In the genomic region with DNA sequence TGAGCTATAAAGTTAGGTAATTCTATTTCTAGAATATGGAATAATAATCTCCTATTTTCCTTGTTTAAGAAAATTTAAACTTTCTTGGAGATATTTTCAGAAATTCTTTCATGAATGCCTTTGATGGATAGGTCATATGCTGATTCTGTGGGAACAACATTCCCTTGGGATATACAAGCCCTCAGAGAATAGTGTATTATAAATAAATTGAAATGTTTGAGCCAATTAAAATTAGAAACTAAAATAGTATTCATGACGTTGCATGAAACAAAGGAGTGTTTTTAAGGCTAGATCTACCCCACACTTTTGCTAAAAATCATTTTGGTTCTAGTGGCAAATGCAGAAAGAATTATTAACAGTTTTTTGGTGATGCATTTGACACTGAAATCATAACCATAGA, we compare ENCODE assay signal across 16 cellular contexts.
"Had no signal": no experiment of that assay in that cellular context is flagged by ENCODE, and none has a peak within 500 bp of the region (broad histone marks: within the 10 kb centered on the region; RNA-seq: fewer than 3 reads in every experiment).

No MANE protein-coding gene starts in this region.

- H3K4me3 ChIP-seq: colonic mucosa, mucosa of descending colon, right atrium auricular region, smooth muscle cell, testis, transverse colon had no signal

- DNase-seq: colonic mucosa; effector CD4-positive, alpha-beta T cell; endodermal cell; erythroblast; foreskin melanocyte; head of caudate nucleus; hippocampal formation; left colon; mammary epithelial cell; mucosa of descending colon; naive thymus-derived CD8-positive, alpha-beta T cell; stimulated activated CD4-positive, alpha-beta T cell treated with anti-CD3 and anti-CD28 coated beads, Interleukin-2, amount 100 ng/mL, for 48 hours; testis; transverse colon had no signal

- H3K9me3 ChIP-seq: colonic mucosa, mucosa of descending colon, right atrium auricular region, testis, transverse colon had no signal

- H3K36me3 ChIP-seq: colonic mucosa, right atrium auricular region, transverse colon had no signal

- ATAC-seq: left colon; mucosa of descending colon; naive thymus-derived CD8-positive, alpha-beta T cell had no signal

- H3K27ac ChIP-seq: colonic mucosa, right atrium auricular region, testis, transverse colon had no signal

- H3K4me2 ChIP-seq: smooth muscle cell had no signal

- H3K4me1 ChIP-seq: colonic mucosa, right atrium auricular region, testis, transverse colon had no signal

- H3K27me3 ChIP-seq: colonic mucosa, right atrium auricular region, testis, transverse colon had no signal
